Comparison of ENCODE assay signal across 8 cellular contexts in the genomic region with DNA sequence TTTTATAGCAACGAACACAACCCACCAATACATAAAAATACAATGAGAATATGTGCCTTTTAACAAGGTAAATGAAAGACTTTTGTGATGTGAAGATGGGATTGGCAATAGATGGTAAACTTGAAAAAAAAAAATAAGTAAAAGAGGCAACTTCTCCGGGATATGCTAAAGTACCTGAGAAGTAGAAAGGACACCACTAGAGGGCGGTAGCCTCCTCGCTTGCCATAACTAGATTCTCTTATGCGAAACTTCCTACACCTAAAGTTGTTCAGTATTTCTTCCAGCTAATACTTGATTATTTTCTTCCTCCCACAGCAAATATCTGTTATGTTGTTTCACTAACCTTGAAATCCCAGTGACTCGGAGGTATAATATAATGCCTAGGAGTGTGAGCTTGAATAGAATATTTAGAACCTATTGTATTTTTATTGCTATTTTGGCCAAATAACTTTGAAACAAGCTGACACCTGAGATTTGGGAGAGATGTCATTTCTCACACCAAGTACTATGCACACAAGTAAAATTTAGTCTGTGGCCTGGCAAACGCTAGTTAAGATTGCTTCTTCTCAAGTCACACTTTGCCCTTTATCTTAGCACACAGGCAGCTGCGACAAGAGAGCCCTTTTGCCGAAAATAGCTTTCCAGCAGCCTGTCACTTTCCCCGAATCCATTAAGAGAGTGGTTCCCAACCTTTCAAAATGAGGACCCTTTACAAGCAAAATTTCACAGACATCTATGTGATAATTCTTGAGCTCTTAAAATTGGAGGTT. TPM values are rescaled to one million over a fixed set of nuclear protein-coding genes. Genes with fewer than 3 reads are reported as not detected.
DNase-seq lines count a peak whose midpoint lies in the region; ATAC-seq and TF ChIP-seq lines count a peak whose summit lies in the region.

No MANE protein-coding gene starts in this region.

- H3K4me1 ChIP-seq in esophagus muscularis mucosa, result peaks cover 10 to 44% (median 30%) of the 10 kb centered on the region in 4 donors

- H3K27ac Mint-ChIP-seq in natural killer cell, result no peak overlapping the region

- POLR2A ChIA-PET in BJ (lab: Charles Lee), result no interaction called here

- H3K27me3 ChIP-seq in BJ (ENCODE audit: control insufficient read depth, insufficient read depth, low read length) (no peaks in the 10 kb centered on the region), esophagus muscularis mucosa (no peaks in the 10 kb centered on the region)

- H3K9me3 Mint-ChIP-seq in natural killer cell, result no peaks in the 10 kb centered on the region

- no peak for TF ChIP-seq POLR2A in esophagus muscularis mucosa (IDR thresholded peaks at IDR 0.05; ENCODE audit: low read depth)

- H3K4me3 Mint-ChIP-seq in natural killer cell, result no peak overlapping the region

- 22% methylated on average over 10 of the region's 10 CpGs for WGBS in esophagus muscularis mucosa

- no peaks in the 10 kb centered on the region for H3K4me1 Mint-ChIP-seq in natural killer cell

- no peaks in the 10 kb centered on the region for H3K36me3 ChIP-seq in BJ (ENCODE audit: control insufficient read depth, insufficient read depth, low read length)
- no peaks in the 10 kb centered on the region for H3K36me3 ChIP-seq in esophagus muscularis mucosa

- H3K36me3 Mint-ChIP-seq in natural killer cell, result no peaks in the 10 kb centered on the region

- CTCF ChIA-PET in BJ (lab: Yijun Ruan, JAX), result interaction anchor here (0.6 to 3.3 kb wide), 27 partner anchors 8 to 831 kb away, joined by 3 to 13 read pairs (median 4); a partner anchor contains a TSS

- intact Hi-C loops in esophagus muscularis mucosa (cut with DNase I), result loop anchor here (2.0 kb wide), 1 partner anchor 192 kb away; no protein-coding TSS in a partner anchor
- intact Hi-C loops in natural killer cell (cut with micrococcal nuclease), result loop anchor here (1.0 kb wide), 2 partner anchors 44 to 189 kb away; a partner anchor contains a TSS

- ATAC-seq in GM18909 (IDR thresholded peaks at IDR 0.05; ENCODE audit: poor library complexity, unreplicated experiment) (peak; percentile 76), HG03442 (IDR thresholded peaks at IDR 0.05; ENCODE audit: unreplicated experiment) (peak; percentile 84), natural killer cell (peak; percentile 64 to 85 (median 79))

- peaks cover 3 to 12% of the 10 kb centered on the region in 2 donors for H3K27me3 Mint-ChIP-seq in natural killer cell (ENCODE audit: low read depth in 2 of 2)

- no peaks in the 10 kb centered on the region for H3K9me3 ChIP-seq in esophagus muscularis mucosa

- H3K27ac ChIP-seq in esophagus muscularis mucosa (replicated peaks in 1 of 4), result peak overlapping the region; percentile 4 to 43 (median 14)

- DNase-seq in BJ (ENCODE audit: low read depth), result peak; percentile 26
- DNase-seq in NK-92 (lab: John Stamatoyannopoulos, UW; ENCODE audit: unreplicated experiment), result peak; percentile 0
- DNase-seq in activated CD8-positive, alpha-beta memory T cell treated with anti-CD3 and anti-CD28 coated beads, Interleukin-2, amount 50 U/mL, for 24 hours (ENCODE audit: extremely low read depth), result peak; percentile 5
- no peak for DNase-seq in esophagus muscularis mucosa (ENCODE audit: extremely low spot score)
- peak; percentile 22 for DNase-seq in natural killer cell
- DNase-seq in stimulated activated naive CD4-positive, alpha-beta T cell treated with Interleukin-2 at 50 U/mL for 16 hours (lab: John Stamatoyannopoulos, UW), result peak; percentile 39

- no peak overlapping the region for H3K4me3 ChIP-seq in BJ (ENCODE audit: low read depth, low read length)
- no peak overlapping the region for H3K4me3 ChIP-seq in esophagus muscularis mucosa

- TF ChIP-seq EP300 in esophagus muscularis mucosa (IDR thresholded peaks at IDR 0.05), result no peak

- peak; percentile 88 for TF ChIP-seq CTCF in BJ (IDR thresholded peaks at IDR 0.05; ENCODE audit: insufficient read depth, low read depth, low read length)
- TF ChIP-seq CTCF in esophagus muscularis mucosa (IDR thresholded peaks at IDR 0.05), result peak; percentile 65 to 92 (median 89)
- peak; percentile 91 for TF ChIP-seq CTCF in natural killer cell (IDR thresholded peaks at IDR 0.05)

RNA-seq across cellular contexts. Expression of a gene that starts 44.9 kb away (rescaled TPM):
- 207 and 353 TPM in 2 replicates for polyA plus RNA-seq in BJ (2011; rRNA removed)
- 263 and 278 TPM in 2 replicates for polyA minus RNA-seq in BJ (2011; rRNA and poly(A)+ RNA removed)
- 100 to 1,000 TPM; 138 to 160 (median 146) TPM for total RNA-seq in esophagus muscularis mucosa
- total RNA-seq in natural killer cell, result 10 to 100 TPM; 41.8 to 94.8 (median 50.5) TPM
